ENCODE assay signal across 2 cellular contexts in the genomic region with DNA sequence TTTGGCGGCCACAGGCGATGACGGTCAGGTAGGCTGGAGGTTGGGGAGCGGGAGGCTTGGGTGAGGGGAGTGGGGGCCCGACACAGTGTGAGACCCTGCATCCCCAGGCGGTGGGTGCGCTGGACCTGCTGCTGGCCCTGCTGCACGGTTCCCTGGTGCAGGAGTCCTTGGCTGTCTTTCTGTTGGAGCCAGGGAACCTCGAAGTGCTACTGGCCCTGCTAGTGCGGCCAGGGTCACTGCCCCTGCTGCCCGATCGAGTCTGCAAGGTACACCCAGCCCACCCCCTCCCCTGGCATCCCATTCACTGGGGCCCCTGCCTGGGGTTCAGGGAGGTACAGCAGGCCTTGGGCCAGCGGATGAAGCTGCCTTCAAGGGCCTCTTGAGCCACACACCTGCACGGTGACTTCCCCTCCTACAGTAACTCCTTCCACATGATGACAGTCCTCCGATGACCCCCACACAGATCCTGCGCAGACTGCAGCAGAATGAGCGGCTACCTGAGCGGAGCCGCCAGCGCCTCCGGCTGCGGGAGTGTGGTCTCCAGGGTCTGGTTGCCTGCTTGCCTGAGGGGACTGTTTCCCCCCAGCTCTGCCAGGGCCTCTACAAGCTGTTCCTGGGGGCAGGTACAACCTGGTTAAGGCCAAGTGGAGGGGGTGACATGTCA.
TF ChIP-seq lines count a peak whose summit lies in the region.

No MANE protein-coding gene starts in this region.

TF ChIP-seq in IMR-90, 13 proteins besides CTCF, POLR2A, EP300 and RAD21:
- no peak for TF ChIP-seq BHLHE40 (IDR thresholded peaks at IDR 0.05; ENCODE audit: low read depth, low read length)
- no peak for TF ChIP-seq CHD1 (IDR thresholded peaks at IDR 0.05; ENCODE audit: low read depth, low read length)
- TF ChIP-seq CEBPB (IDR thresholded peaks at IDR 0.05; ENCODE audit: low read depth, low read length): no peak
- TF ChIP-seq FOS (IDR thresholded peaks at IDR 0.05; ENCODE audit: low read depth, low read length): no peak
- TF ChIP-seq, protein P1, sequence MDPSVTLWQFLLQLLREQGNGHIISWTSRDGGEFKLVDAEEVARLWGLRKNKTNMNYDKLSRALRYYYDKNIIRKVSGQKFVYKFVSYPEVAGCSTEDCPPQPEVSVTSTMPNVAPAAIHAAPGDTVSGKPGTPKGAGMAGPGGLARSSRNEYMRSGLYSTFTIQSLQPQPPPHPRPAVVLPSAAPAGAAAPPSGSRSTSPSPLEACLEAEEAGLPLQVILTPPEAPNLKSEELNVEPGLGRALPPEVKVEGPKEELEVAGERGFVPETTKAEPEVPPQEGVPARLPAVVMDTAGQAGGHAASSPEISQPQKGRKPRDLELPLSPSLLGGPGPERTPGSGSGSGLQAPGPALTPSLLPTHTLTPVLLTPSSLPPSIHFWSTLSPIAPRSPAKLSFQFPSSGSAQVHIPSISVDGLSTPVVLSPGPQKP (IDR thresholded peaks at IDR 0.05; ENCODE audit: borderline replicate concordance, low read depth, low read length): no peak
- TF ChIP-seq RCOR1 (IDR thresholded peaks at IDR 0.05; ENCODE audit: insufficient replicate concordance, low read length): no peak
- no peak for TF ChIP-seq MAFK (IDR thresholded peaks at IDR 0.05; ENCODE audit: low read depth, low read length)

TF ChIP-seq in K562, 482 proteins besides CTCF, POLR2A, EP300 and RAD21:
- TF ChIP-seq ARNT (IDR thresholded peaks at IDR 0.05) (no peak), ZBTB1 (CRISPR knock-in tag; IDR thresholded peaks at IDR 0.05; ENCODE audit: borderline replicate concordance, low read depth) (0 out of 2 replicates have a peak, but pooled peaks have one; percentile 5), DDX20 (tag; IDR thresholded peaks at IDR 0.05; ENCODE audit: low read depth) (no peak), RBFOX2 (IDR thresholded peaks at IDR 0.05; ENCODE audit: low read depth, low read length) (peak; percentile 40), MBD2 (IDR thresholded peaks at IDR 0.05; ENCODE audit: borderline replicate concordance, low read depth) (no peak), ZNF830 (CRISPR knock-in tag; IDR thresholded peaks at IDR 0.05) (no peak), SRSF1 (IDR thresholded peaks at IDR 0.05; ENCODE audit: low read depth, low read length) (no peak), SIN3A (IDR thresholded peaks at IDR 0.05; ENCODE audit: borderline replicate concordance in 2 of 2, control insufficient read depth in 1 of 2, low read depth in 2 of 2, low read length in 2 of 2) (no peak; a peak in 1 of 4 replicates), RBM17 (IDR thresholded peaks at IDR 0.05; ENCODE audit: borderline replicate concordance, low read depth, low read length) (no peak), POLR2AphosphoS5 (IDR thresholded peaks at IDR 0.05; ENCODE audit: control insufficient read depth, insufficient read depth, low read depth, low read length) (no peak), HIVEP1 (CRISPR knock-in tag; IDR thresholded peaks at IDR 0.05) (no peak), SIRT6 (IDR thresholded peaks at IDR 0.05; ENCODE audit: low read depth, low read length) (no peak), CBX5 (IDR thresholded peaks at IDR 0.05; ENCODE audit: borderline replicate concordance, low read depth) (no peak), NELFE (IDR thresholded peaks at IDR 0.05; ENCODE audit: insufficient read depth, insufficient read length) (no peak), DNMT1 (IDR thresholded peaks at IDR 0.05) (no peak), SRSF3 (IDR thresholded peaks at IDR 0.05; ENCODE audit: insufficient read depth, low read length) (no peak), PCBP1 (IDR thresholded peaks at IDR 0.05; ENCODE audit: low read depth, low read length, poor library complexity, severe bottlenecking) (peak; percentile 10), RBM22 (IDR thresholded peaks at IDR 0.05; ENCODE audit: low read depth, low read length, poor library complexity, severe bottlenecking) (peak; percentile 28), BRD9 (IDR thresholded peaks at IDR 0.05; ENCODE audit: low read depth, partially characterized antibody) (no peak), U2AF1 (optimal IDR thresholded peaks at IDR 0.05; ENCODE audit: low read depth, low read length) (no peak), L3MBTL2 (IDR thresholded peaks at IDR 0.05) (no peak), POLR2B (IDR thresholded peaks at IDR 0.05; ENCODE audit: low read depth, partially characterized antibody) (no peak), NFIC (IDR thresholded peaks at IDR 0.05) (no peak), ESRRA (IDR thresholded peaks at IDR 0.05; ENCODE audit: borderline replicate concordance, low read depth) (0 out of 2 replicates have a peak, but pooled peaks have one; percentile 1), MYBL2 (IDR thresholded peaks at IDR 0.05; ENCODE audit: low read depth) (no peak), MYBL2 (CRISPR knock-in tag; IDR thresholded peaks at IDR 0.05; ENCODE audit: borderline replicate concordance) (no peak), DACH1 (IDR thresholded peaks at IDR 0.05; ENCODE audit: partially characterized antibody) (no peak), GABPB1 (CRISPR knock-in tag; IDR thresholded peaks at IDR 0.05) (0 out of 2 replicates have a peak, but pooled peaks have one; percentile 32), NEUROD1 (IDR thresholded peaks at IDR 0.05; ENCODE audit: borderline replicate concordance, low read depth, low read length, partially characterized antibody) (no peak), ZSCAN32 (CRISPR knock-in tag; IDR thresholded peaks at IDR 0.05) (no peak), ETV6 (IDR thresholded peaks at IDR 0.05; ENCODE audit: borderline replicate concordance in 1 of 2, low read depth in 2 of 2, low read length in 1 of 2) (no peak), ETV6 (CRISPR knock-in tag; IDR thresholded peaks at IDR 0.05; ENCODE audit: borderline replicate concordance) (no peak), CC2D1A (IDR thresholded peaks at IDR 0.05) (no peak)
- TF ChIP-seq, protein P2, sequence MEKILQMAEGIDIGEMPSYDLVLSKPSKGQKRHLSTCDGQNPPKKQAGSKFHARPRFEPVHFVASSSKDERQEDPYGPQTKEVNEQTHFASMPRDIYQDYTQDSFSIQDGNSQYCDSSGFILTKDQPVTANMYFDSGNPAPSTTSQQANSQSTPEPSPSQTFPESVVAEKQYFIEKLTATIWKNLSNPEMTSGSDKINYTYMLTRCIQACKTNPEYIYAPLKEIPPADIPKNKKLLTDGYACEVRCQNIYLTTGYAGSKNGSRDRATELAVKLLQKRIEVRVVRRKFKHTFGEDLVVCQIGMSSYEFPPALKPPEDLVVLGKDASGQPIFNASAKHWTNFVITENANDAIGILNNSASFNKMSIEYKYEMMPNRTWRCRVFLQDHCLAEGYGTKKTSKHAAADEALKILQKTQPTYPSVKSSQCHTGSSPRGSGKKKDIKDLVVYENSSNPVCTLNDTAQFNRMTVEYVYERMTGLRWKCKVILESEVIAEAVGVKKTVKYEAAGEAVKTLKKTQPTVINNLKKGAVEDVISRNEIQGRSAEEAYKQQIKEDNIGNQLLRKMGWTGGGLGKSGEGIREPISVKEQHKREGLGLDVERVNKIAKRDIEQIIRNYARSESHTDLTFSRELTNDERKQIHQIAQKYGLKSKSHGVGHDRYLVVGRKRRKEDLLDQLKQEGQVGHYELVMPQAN (IDR thresholded peaks at IDR 0.05; ENCODE audit: borderline replicate concordance): no peak
- TF ChIP-seq, protein P3, sequence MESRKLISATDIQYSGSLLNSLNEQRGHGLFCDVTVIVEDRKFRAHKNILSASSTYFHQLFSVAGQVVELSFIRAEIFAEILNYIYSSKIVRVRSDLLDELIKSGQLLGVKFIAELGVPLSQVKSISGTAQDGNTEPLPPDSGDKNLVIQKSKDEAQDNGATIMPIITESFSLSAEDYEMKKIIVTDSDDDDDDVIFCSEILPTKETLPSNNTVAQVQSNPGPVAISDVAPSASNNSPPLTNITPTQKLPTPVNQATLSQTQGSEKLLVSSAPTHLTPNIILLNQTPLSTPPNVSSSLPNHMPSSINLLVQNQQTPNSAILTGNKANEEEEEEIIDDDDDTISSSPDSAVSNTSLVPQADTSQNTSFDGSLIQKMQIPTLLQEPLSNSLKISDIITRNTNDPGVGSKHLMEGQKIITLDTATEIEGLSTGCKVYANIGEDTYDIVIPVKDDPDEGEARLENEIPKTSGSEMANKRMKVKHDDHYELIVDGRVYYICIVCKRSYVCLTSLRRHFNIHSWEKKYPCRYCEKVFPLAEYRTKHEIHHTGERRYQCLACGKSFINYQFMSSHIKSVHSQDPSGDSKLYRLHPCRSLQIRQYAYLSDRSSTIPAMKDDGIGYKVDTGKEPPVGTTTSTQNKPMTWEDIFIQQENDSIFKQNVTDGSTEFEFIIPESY (CRISPR knock-in tag; IDR thresholded peaks at IDR 0.05): peak; percentile 67; the same call in 1 of the 2 replicates
- TF ChIP-seq, protein P4, sequence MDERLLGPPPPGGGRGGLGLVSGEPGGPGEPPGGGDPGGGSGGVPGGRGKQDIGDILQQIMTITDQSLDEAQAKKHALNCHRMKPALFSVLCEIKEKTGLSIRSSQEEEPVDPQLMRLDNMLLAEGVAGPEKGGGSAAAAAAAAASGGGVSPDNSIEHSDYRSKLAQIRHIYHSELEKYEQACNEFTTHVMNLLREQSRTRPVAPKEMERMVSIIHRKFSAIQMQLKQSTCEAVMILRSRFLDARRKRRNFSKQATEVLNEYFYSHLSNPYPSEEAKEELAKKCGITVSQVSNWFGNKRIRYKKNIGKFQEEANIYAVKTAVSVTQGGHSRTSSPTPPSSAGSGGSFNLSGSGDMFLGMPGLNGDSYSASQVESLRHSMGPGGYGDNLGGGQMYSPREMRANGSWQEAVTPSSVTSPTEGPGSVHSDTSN (CRISPR knock-in tag; IDR thresholded peaks at IDR 0.05; ENCODE audit: low read depth): no peak
- TF ChIP-seq, protein P4 (tag; conservative IDR thresholded peaks at IDR 0.05; ENCODE audit: low read depth): no peak
- TF ChIP-seq, protein P5, sequence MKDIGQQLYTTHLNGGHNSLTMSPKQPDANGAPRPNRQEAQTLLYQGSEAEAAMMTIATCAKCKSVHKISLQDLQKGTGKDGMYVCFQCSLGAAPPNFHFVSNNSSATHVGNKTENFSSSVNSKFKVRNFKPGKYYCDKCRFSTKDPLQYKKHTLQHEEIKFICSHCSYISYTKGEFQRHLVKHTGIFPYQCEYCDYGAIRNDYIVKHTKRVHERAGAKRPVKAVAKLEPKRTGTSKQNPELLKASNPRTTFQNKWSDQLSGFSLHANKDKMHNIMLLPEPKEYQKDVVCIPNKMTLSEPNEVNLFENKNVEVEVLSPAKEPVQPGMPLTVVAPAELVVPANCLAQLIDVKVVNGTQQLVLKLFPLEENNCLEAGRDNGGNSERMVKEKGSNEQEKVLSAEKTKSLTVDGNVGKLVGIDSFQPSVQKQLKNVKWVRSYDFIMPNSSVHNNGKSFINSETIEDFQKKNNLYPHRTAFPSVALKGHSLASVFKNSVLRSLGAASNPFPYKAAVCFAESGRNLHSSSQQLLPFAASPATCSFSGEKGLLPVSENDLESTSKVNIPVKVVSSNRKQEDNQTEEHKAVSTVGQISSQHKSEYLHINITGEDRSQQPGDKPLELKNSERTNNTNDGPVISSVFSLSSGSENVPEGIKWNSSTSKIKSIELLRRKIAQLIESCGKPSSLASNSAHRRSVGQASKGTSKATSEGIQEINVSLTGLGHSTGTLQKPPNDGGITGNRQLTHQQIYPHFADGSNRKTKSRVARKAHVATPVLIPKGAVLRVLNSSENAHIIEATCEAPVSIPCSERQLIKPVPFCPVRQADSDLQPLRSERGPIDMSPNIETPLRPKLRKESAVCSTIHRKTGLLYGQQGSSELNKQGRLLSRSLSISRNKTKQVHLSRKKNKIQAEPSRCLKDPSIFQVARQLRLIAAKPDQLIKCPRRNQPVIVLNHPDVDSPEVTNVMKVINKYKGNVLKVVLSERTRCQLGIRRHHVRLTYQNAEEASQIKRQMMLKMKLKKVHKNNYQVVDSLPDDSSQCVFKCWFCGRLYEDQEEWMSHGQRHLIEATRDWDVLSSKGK (CRISPR knock-in tag; IDR thresholded peaks at IDR 0.05): no peak
- TF ChIP-seq, protein P6, sequence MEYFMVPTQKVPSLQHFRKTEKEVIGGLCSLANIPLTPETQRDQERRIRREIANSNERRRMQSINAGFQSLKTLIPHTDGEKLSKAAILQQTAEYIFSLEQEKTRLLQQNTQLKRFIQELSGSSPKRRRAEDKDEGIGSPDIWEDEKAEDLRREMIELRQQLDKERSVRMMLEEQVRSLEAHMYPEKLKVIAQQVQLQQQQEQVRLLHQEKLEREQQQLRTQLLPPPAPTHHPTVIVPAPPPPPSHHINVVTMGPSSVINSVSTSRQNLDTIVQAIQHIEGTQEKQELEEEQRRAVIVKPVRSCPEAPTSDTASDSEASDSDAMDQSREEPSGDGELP (CRISPR knock-in tag; IDR thresholded peaks at IDR 0.05; ENCODE audit: borderline replicate concordance): 0 out of 2 replicates have a peak, but pooled peaks have one; percentile 12
- TF ChIP-seq, protein P7, sequence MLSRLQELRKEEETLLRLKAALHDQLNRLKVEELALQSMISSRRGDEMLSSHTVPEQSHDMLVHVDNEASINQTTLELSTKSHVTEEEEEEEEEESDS (CRISPR knock-in tag; IDR thresholded peaks at IDR 0.05): no peak
- TF ChIP-seq, protein P1 (CRISPR knock-in tag; IDR thresholded peaks at IDR 0.05): no peak
- TF ChIP-seq, protein P8, sequence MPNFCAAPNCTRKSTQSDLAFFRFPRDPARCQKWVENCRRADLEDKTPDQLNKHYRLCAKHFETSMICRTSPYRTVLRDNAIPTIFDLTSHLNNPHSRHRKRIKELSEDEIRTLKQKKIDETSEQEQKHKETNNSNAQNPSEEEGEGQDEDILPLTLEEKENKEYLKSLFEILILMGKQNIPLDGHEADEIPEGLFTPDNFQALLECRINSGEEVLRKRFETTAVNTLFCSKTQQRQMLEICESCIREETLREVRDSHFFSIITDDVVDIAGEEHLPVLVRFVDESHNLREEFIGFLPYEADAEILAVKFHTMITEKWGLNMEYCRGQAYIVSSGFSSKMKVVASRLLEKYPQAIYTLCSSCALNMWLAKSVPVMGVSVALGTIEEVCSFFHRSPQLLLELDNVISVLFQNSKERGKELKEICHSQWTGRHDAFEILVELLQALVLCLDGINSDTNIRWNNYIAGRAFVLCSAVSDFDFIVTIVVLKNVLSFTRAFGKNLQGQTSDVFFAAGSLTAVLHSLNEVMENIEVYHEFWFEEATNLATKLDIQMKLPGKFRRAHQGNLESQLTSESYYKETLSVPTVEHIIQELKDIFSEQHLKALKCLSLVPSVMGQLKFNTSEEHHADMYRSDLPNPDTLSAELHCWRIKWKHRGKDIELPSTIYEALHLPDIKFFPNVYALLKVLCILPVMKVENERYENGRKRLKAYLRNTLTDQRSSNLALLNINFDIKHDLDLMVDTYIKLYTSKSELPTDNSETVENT (CRISPR knock-in tag; IDR thresholded peaks at IDR 0.05): no peak
